ENCODE assay signal across 8 cellular contexts in the genomic region with DNA sequence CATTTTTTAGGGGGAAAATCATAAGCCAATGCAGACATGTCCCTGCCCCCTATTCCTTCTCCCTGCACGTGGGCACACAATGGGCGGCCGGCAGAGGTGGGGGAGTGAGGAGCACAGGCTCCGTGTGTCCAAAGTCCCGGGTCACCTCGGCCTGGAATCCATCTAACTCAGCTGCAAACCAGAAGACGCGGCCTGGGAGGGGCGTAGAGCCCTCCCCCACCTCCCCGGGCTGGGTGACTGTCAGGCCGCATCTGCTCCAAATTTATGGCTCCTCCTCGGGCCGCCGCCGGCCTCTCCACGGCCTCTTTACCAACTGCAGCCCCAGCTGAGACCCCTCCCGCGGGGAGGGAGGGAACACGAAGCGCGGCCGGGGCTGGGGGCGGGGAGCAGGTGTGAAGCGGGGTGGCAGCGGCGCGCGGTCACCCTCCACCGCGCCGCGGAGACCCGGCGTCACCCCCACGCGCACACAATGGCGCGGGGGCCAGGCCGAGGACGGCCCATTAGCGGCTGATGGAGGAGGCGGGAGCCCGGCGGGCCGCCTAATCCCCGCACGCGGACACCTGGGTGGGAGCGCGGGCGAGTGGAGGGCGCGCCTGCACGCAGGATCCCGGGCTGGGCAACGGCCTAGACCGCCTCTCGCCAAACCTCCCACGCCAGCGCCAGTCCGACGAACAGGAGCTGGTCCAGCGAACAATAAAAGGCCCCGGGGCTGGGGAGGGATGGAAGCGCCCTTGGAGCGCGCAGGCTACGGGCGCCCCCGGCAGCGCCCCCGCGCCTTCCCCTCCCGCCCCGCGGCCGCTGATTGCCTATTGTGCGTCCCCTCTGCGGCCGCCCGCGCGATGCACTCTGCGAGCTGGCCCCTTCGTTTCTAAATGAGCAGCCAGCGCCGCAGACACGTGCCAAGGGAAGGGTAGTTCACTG.
A peak's percentile ranks its signal among the peaks of the same experiment; 100 is the strongest.
DNase-seq lines count a peak whose midpoint lies in the region; ATAC-seq lines count a peak whose summit lies in the region.

No MANE protein-coding gene starts in this region.

- H3K27ac Mint-ChIP-seq in activated T-cell treated with anti-CD3 and anti-CD28 coated beads, Interleukin-2, amount 50 U/mL, for 24 hours, result no peak overlapping the region

- H3K9me3 ChIP-seq in iPS-20b (ENCODE audit: insufficient read depth, low read depth, low read length), result peaks cover 4% of the 10 kb centered on the region; the same call in 1 of the 2 replicates
- no peaks in the 10 kb centered on the region for H3K9me3 ChIP-seq in subcutaneous abdominal adipose tissue (ENCODE audit: control insufficient read depth in 5 of 5, low read length in 5 of 5)

- H3K9me3 Mint-ChIP-seq in activated T-cell treated with anti-CD3 and anti-CD28 coated beads, Interleukin-2, amount 50 U/mL, for 24 hours, result no peaks in the 10 kb centered on the region

- H3K4me1 ChIP-seq in iPS-20b (ENCODE audit: insufficient read depth, low read length), result no peaks in the 10 kb centered on the region
- H3K4me1 ChIP-seq in subcutaneous abdominal adipose tissue (ENCODE audit: control insufficient read depth in 5 of 5, insufficient read depth in 5 of 5, low read length in 5 of 5), result peaks cover 0 to 28% (median 24%) of the 10 kb centered on the region in 5 donors

- H3K36me3 Mint-ChIP-seq in activated T-cell treated with anti-CD3 and anti-CD28 coated beads, Interleukin-2, amount 50 U/mL, for 24 hours (ENCODE audit: low read depth), result no peaks in the 10 kb centered on the region

- no peaks in the 10 kb centered on the region for H3K36me3 ChIP-seq in iPS-20b (ENCODE audit: insufficient read depth, low read depth, low read length)
- no peaks in the 10 kb centered on the region for H3K36me3 ChIP-seq in subcutaneous abdominal adipose tissue (ENCODE audit: control insufficient read depth in 5 of 5, insufficient read depth in 5 of 5, low read length in 5 of 5)

- peaks cover 82% of the 10 kb centered on the region for H3K27me3 Mint-ChIP-seq in activated T-cell treated with anti-CD3 and anti-CD28 coated beads, Interleukin-2, amount 50 U/mL, for 24 hours

- no peak for ATAC-seq in GM18873 (IDR thresholded peaks at IDR 0.05; ENCODE audit: low FRiP score, unreplicated experiment)
- ATAC-seq in HG02759 (IDR thresholded peaks at IDR 0.05; ENCODE audit: unreplicated experiment), result no peak

- H3K4me3 ChIP-seq in iPS-20b (ENCODE audit: low read length) (peak overlapping the region; percentile 34), subcutaneous abdominal adipose tissue (ENCODE audit: low read depth in 1 of 5, low read length in 5 of 5) (peak overlapping the region; percentile 11 to 52 (median 43))

- DNase-seq in NCI-H748 (lab: John Stamatoyannopoulos, UW; ENCODE audit: unreplicated experiment) (peak; percentile 44), NCI-H748 treated with DMSO at 0.1 percent for 48 hours (lab: John Stamatoyannopoulos, UW) (no peak), NCI-H510A (lab: John Stamatoyannopoulos, UW) (no peak)
- no peak for DNase-seq in activated T-cell treated with anti-CD3 and anti-CD28 coated beads, Interleukin-2, amount 50 U/mL, for 24 hours

- H3K4me3 Mint-ChIP-seq in activated T-cell treated with anti-CD3 and anti-CD28 coated beads, Interleukin-2, amount 50 U/mL, for 24 hours, result peak overlapping the region; percentile 46

- H3K9ac ChIP-seq in iPS-20b (ENCODE audit: low read depth, low read length) (no peak overlapping the region), subcutaneous abdominal adipose tissue (ENCODE audit: low read length in 5 of 5) (no peak overlapping the region)

- peaks cover 30% of the 10 kb centered on the region for H3K4me1 Mint-ChIP-seq in activated T-cell treated with anti-CD3 and anti-CD28 coated beads, Interleukin-2, amount 50 U/mL, for 24 hours (ENCODE audit: low read depth)

- no peak overlapping the region for H3K27ac ChIP-seq in iPS-20b (ENCODE audit: low read length)
- H3K27ac ChIP-seq in subcutaneous abdominal adipose tissue (ENCODE audit: low read depth, low read length), result no peak overlapping the region

- peaks cover 84% of the 10 kb centered on the region for H3K27me3 ChIP-seq in iPS-20b (ENCODE audit: insufficient read depth, low read length)
- H3K27me3 ChIP-seq in subcutaneous abdominal adipose tissue (ENCODE audit: control insufficient read depth in 5 of 5, insufficient read depth in 4 of 5, low read length in 5 of 5), result peaks cover 42 to 58% (median 50%) of the 10 kb centered on the region in 5 donors
